ENCODE assay signal across 8 cellular contexts in the genomic region with DNA sequence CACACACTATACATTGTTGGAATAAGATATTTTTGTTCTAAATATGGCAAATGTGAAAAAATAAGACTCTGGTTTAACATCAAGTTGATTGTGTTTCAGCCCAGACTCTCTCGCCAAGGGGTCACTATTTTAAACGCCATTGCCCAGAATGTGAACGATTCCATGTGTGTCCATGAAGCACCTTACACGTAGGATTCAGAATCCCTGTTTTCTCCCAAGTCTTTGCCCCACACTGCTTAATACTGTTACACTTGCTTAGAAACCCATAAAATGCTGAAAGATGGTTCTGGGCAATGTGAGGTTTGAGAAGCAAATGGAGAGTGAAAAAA. TPM values are rescaled to one million over a fixed set of nuclear protein-coding genes. Genes with fewer than 3 reads are reported as not detected.
DNase-seq lines count a peak whose midpoint lies in the region; ATAC-seq and TF ChIP-seq lines count a peak whose summit lies in the region.

No MANE protein-coding gene starts in this region.

- H3K27me3 ChIP-seq in H7 (ENCODE audit: control insufficient read depth, insufficient read depth, low read length) (peaks cover 26% of the 10 kb centered on the region), iPS DF 6.9 (ENCODE audit: control insufficient read depth, insufficient read depth, low read length) (peaks cover 21% of the 10 kb centered on the region), gastrocnemius medialis (peaks cover 22 to 62% (median 53%) of the 10 kb centered on the region in 3 donors)

- H3K4me1 Mint-ChIP-seq in activated CD8-positive, alpha-beta T cell treated with anti-CD3 and anti-CD28 coated beads, Interleukin-2, amount 10 ng/mL, durations not matched to agents 7 days and 5 days (ENCODE audit: low read depth), result peaks cover 54% of the 10 kb centered on the region

- ATAC-seq in activated CD8-positive, alpha-beta T cell treated with anti-CD3 and anti-CD28 coated beads, Interleukin-2, amount 10 ng/mL, durations not matched to agents 7 days and 5 days, result no peak
- no peak for ATAC-seq in gastrocnemius medialis
- no peak for ATAC-seq in HG03025 (IDR thresholded peaks at IDR 0.05; ENCODE audit: low FRiP score, unreplicated experiment)
- no peak for ATAC-seq in HG03139 (IDR thresholded peaks at IDR 0.05; ENCODE audit: unreplicated experiment)

- H3K36me3 Mint-ChIP-seq in activated CD8-positive, alpha-beta T cell treated with anti-CD3 and anti-CD28 coated beads, Interleukin-2, amount 10 ng/mL, durations not matched to agents 7 days and 5 days (ENCODE audit: low read depth), result peaks cover 23% of the 10 kb centered on the region

- no peak for TF ChIP-seq POLR2A in gastrocnemius medialis (IDR thresholded peaks at IDR 0.05)

- POLR2A ChIA-PET in activated CD8-positive, alpha-beta T cell treated with anti-CD3 and anti-CD28 coated beads, Interleukin-2, amount 10 ng/mL, durations not matched to agents 7 days and 5 days (lab: Charles Lee), result interaction anchor here (1.5 kb wide), 1 partner anchor 8 kb away, joined by 7 read pairs; a partner anchor contains a TSS

- no peaks in the 10 kb centered on the region for H3K9me3 Mint-ChIP-seq in activated CD8-positive, alpha-beta T cell treated with anti-CD3 and anti-CD28 coated beads, Interleukin-2, amount 10 ng/mL, durations not matched to agents 7 days and 5 days (ENCODE audit: insufficient read depth)

- DNase-seq in H7, result no peak
- no peak for DNase-seq in activated CD8-positive, alpha-beta T cell treated with anti-CD3 and anti-CD28 coated beads, Interleukin-2, amount 10 ng/mL, durations not matched to agents 7 days and 5 days
- DNase-seq in iPS DF 6.9 (ENCODE audit: low read depth, low spot score), result no peak
- no peak for DNase-seq in gastrocnemius medialis
- no peak for DNase-seq in SIG-M5 treated with dmso at 0.1 percent for 504 hours (lab: John Stamatoyannopoulos, UW; ENCODE audit: unreplicated experiment)
- no peak for DNase-seq in activated naive CD4-positive, alpha-beta T cell treated with Interleukin-2 at 50 U/mL for 16 hours

- H3K4me1 ChIP-seq in iPS DF 6.9 (ENCODE audit: control insufficient read depth, insufficient read depth, low read length) (peaks cover 9% of the 10 kb centered on the region; the same call in 1 of the 2 replicates), gastrocnemius medialis (peaks cover 9 to 15% of the 10 kb centered on the region in 2 donors)

- peak overlapping the region; percentile 76 for H3K4me3 Mint-ChIP-seq in activated CD8-positive, alpha-beta T cell treated with anti-CD3 and anti-CD28 coated beads, Interleukin-2, amount 10 ng/mL, durations not matched to agents 7 days and 5 days

- CTCF ChIA-PET in activated CD8-positive, alpha-beta T cell treated with anti-CD3 and anti-CD28 coated beads, Interleukin-2, amount 10 ng/mL, durations not matched to agents 7 days and 5 days (lab: Charles Lee), result interaction anchor here (1.5 kb wide), 1 partner anchor 120 kb away, joined by 4 read pairs; no protein-coding TSS in a partner anchor

- WGBS in iPS DF 6.9 (ENCODE audit: insufficient coverage, insufficient read length), result no CpG with 5 or more reads among the region's 4 CpGs

- H3K9me3 ChIP-seq in iPS DF 6.9 (ENCODE audit: control insufficient read depth, insufficient read depth, low read length), result no peaks in the 10 kb centered on the region
- no peaks in the 10 kb centered on the region for H3K9me3 ChIP-seq in gastrocnemius medialis

- H3K27ac ChIP-seq in iPS DF 6.9 (ENCODE audit: low read length) (no peak overlapping the region), gastrocnemius medialis (no peak overlapping the region)

- H3K27ac Mint-ChIP-seq in activated CD8-positive, alpha-beta T cell treated with anti-CD3 and anti-CD28 coated beads, Interleukin-2, amount 10 ng/mL, durations not matched to agents 7 days and 5 days, result peak overlapping the region; percentile 3

- in situ Hi-C loops in gastrocnemius medialis (cut with MboI; ENCODE audit: low sequenced_read_pairs in 4 of 4), result loop anchor here in 3 of 4 donors (5.0 to 25.0 kb wide), 4 partner anchors 714 to 971 kb away; no protein-coding TSS in a partner anchor

- H3K36me3 ChIP-seq in H7 (replicated peaks; ENCODE audit: control insufficient read depth, insufficient read depth, low read length), result no peaks in the 10 kb centered on the region
- H3K36me3 ChIP-seq in iPS DF 6.9 (ENCODE audit: control insufficient read depth, insufficient read depth, low read length), result no peaks in the 10 kb centered on the region
- H3K36me3 ChIP-seq in gastrocnemius medialis, result no peaks in the 10 kb centered on the region

- H3K4me3 ChIP-seq in H7 (ENCODE audit: insufficient read depth, low read depth, low read length), result peak overlapping the region; percentile 55
- H3K4me3 ChIP-seq in iPS DF 6.9 (ENCODE audit: low read length), result peak overlapping the region; percentile 51; the same call in 1 of the 2 replicates
- peak overlapping the region; percentile 52 to 74 (median 62) for H3K4me3 ChIP-seq in gastrocnemius medialis

- H3K27me3 Mint-ChIP-seq in activated CD8-positive, alpha-beta T cell treated with anti-CD3 and anti-CD28 coated beads, Interleukin-2, amount 10 ng/mL, durations not matched to agents 7 days and 5 days (ENCODE audit: low read depth), result no peaks in the 10 kb centered on the region

- intact Hi-C loops in gastrocnemius medialis (cut with DNase I; ENCODE audit: low total_unique reads), result no loop called here

- TF ChIP-seq CTCF in gastrocnemius medialis (IDR thresholded peaks at IDR 0.05 in 4 of 5, conservative IDR thresholded peaks at IDR 0.05 in 1 of 5), result no peak

RNA-seq across cellular contexts. Expression of a gene that starts 7.7 kb away (rescaled TPM):
- total RNA-seq in H7 (2014; rRNA removed; shearing (Covaris generic)), result 3.8 and 4.9 TPM in 2 replicates
- 10 to 100 TPM in 1 of 2 experiments, 1 to 10 TPM in 1; 9.9 to 10.3 TPM for total RNA-seq in activated CD8-positive, alpha-beta T cell treated with anti-CD3 and anti-CD28 coated beads, Interleukin-2, amount 10 ng/mL, durations not matched to agents 7 days and 5 days
- 1 to 10 TPM in 2 of 4 donors, under 1 TPM in 2; 0.10 to 4.0 (median 0.82) TPM for total RNA-seq in gastrocnemius medialis
